Comparison of ENCODE assay signal across 1 cellular context in genomic region chr10:21078410-21079329, GRCh38.
TF ChIP-seq lines count a peak whose summit lies in the region.

No MANE protein-coding gene starts in this region.

TF ChIP-seq in K562, 482 proteins besides CTCF, POLR2A, EP300 and RAD21 (continued from another document and continues in another):
- peak; percentile 61; the same call in 1 of the 2 replicates for TF ChIP-seq ZNF280B (CRISPR knock-in tag; IDR thresholded peaks at IDR 0.05)
- TF ChIP-seq HNRNPH1 (optimal IDR thresholded peaks at IDR 0.05; ENCODE audit: low read depth, low read length): no peak
- no peak for TF ChIP-seq BRD4 (IDR thresholded peaks at IDR 0.05)
- no peak for TF ChIP-seq KAT2B (IDR thresholded peaks at IDR 0.05; ENCODE audit: low read depth, low read length)
- TF ChIP-seq TBP (optimal IDR thresholded peaks at IDR 0.05; ENCODE audit: low read depth, low read length): no peak
- no peak for TF ChIP-seq ZNF609 (CRISPR knock-in tag; IDR thresholded peaks at IDR 0.05; ENCODE audit: borderline replicate concordance)
- no peak for TF ChIP-seq SMAD2 (IDR thresholded peaks at IDR 0.05; ENCODE audit: low read depth, low read length)
- TF ChIP-seq SFPQ (IDR thresholded peaks at IDR 0.05; ENCODE audit: low read depth, low read length): no peak
- TF ChIP-seq MTF1 (CRISPR knock-in tag; IDR thresholded peaks at IDR 0.05; ENCODE audit: borderline replicate concordance): peak; percentile 87; the same call in 1 of the 2 replicates
- peak; percentile 57 for TF ChIP-seq FOSL1 (tag; conservative IDR thresholded peaks at IDR 0.05)
- TF ChIP-seq ZNF407 (IDR thresholded peaks at IDR 0.05; ENCODE audit: low read depth): no peak
- no peak for TF ChIP-seq FOXP1 (CRISPR knock-in tag; IDR thresholded peaks at IDR 0.05)
- peak; percentile 87; the same call in 1 of the 2 replicates for TF ChIP-seq NFXL1 (CRISPR knock-in tag; IDR thresholded peaks at IDR 0.05)
- no peak for TF ChIP-seq FUS (optimal IDR thresholded peaks at IDR 0.05; ENCODE audit: low read depth, low read length)
- TF ChIP-seq STAG1 (CRISPR knock-in tag; IDR thresholded peaks at IDR 0.05; ENCODE audit: borderline replicate concordance): peak; percentile 45; the same call in 1 of the 2 replicates
- TF ChIP-seq RFX1 (IDR thresholded peaks at IDR 0.05): no peak
- no peak for TF ChIP-seq NFRKB (IDR thresholded peaks at IDR 0.05; ENCODE audit: low read depth)
- TF ChIP-seq TBL1XR1 (IDR thresholded peaks at IDR 0.05; ENCODE audit: low read length in 2 of 2): no peak
- peak; percentile 97 for TF ChIP-seq ZNF311 (CRISPR knock-in tag; IDR thresholded peaks at IDR 0.05)
- no peak for TF ChIP-seq AFF1 (IDR thresholded peaks at IDR 0.05; ENCODE audit: low read depth in 1 of 2, partially characterized antibody in 2 of 2)
- peak; percentile 30; the same call in 1 of the 2 replicates for TF ChIP-seq ZKSCAN8 (CRISPR knock-in tag; IDR thresholded peaks at IDR 0.05)
- peak; percentile 96 for TF ChIP-seq HDAC8 (tag; IDR thresholded peaks at IDR 0.05)
- TF ChIP-seq ZHX1 (conservative IDR thresholded peaks at IDR 0.05; ENCODE audit: low read length): no peak
- no peak for TF ChIP-seq TAF9B (IDR thresholded peaks at IDR 0.05; ENCODE audit: partially characterized antibody)
- TF ChIP-seq KHSRP (IDR thresholded peaks at IDR 0.05): no peak
